Comparison of ENCODE assay signal across 7 cellular contexts in genomic region chr1:2468041-2468472, GRCh38.
DNase-seq lines count a peak whose midpoint lies in the region; ATAC-seq lines count a peak whose summit lies in the region.

No MANE protein-coding gene starts in this region.

- H3K36me3 Mint-ChIP-seq in effector memory CD8-positive, alpha-beta T cell (ENCODE audit: insufficient read depth) = peaks cover 2% of the 10 kb centered on the region

- no peaks in the 10 kb centered on the region for H3K9me3 Mint-ChIP-seq in effector memory CD8-positive, alpha-beta T cell

- ATAC-seq in effector memory CD8-positive, alpha-beta T cell (replicated peaks) = peak; percentile 64
- ATAC-seq in GM18520 (IDR thresholded peaks at IDR 0.05; ENCODE audit: unreplicated experiment) (no peak), HG02623 (IDR thresholded peaks at IDR 0.05; ENCODE audit: unreplicated experiment) (no peak), GM21619 (IDR thresholded peaks at IDR 0.05; ENCODE audit: unreplicated experiment) (no peak)

- H3K4me3 Mint-ChIP-seq in effector memory CD8-positive, alpha-beta T cell = peak overlapping the region in 1 of 2 donors; percentile 3

- H3K27ac Mint-ChIP-seq in effector memory CD8-positive, alpha-beta T cell = no peak overlapping the region

- peaks cover 5 to 12% of the 10 kb centered on the region in 2 donors for H3K4me1 Mint-ChIP-seq in effector memory CD8-positive, alpha-beta T cell (ENCODE audit: low read depth in 2 of 2)

- DNase-seq in HuH-7.5 (ENCODE audit: low spot score) = peak; percentile 76
- DNase-seq in activated CD4-positive, alpha-beta T cell treated with anti-CD3 and anti-CD28 coated beads for 4 hours = peak; percentile 20 to 21
- peak; percentile 46 to 53 (median 51) for DNase-seq in effector memory CD8-positive, alpha-beta T cell
- DNase-seq in stimulated activated CD4-positive, alpha-beta T cell treated with anti-CD3 and anti-CD28 coated beads, Interleukin-4, amount 100 ng/mL, for 1 hour = peak; percentile 46

- H3K27me3 Mint-ChIP-seq in effector memory CD8-positive, alpha-beta T cell = peaks cover 0 to 10% of the 10 kb centered on the region in 2 donors

Comparison
In these comparisons a context has a peak if more than half of its experiments do, and no peak if none do; other contexts are left out.
1. DNase-seq: peak in every context shown above with its lines; median percentile 76 in HuH-7.5; 51 in effector memory CD8-positive, alpha-beta T cell; 46 in stimulated activated CD4-positive, alpha-beta T cell treated with anti-CD3 and anti-CD28 coated beads, Interleukin-4, amount 100 ng/mL, for 1 hour; 20 in activated CD4-positive, alpha-beta T cell treated with anti-CD3 and anti-CD28 coated beads for 4 hours.